ENCODE assay signal across 8 cellular contexts in the genomic region with DNA sequence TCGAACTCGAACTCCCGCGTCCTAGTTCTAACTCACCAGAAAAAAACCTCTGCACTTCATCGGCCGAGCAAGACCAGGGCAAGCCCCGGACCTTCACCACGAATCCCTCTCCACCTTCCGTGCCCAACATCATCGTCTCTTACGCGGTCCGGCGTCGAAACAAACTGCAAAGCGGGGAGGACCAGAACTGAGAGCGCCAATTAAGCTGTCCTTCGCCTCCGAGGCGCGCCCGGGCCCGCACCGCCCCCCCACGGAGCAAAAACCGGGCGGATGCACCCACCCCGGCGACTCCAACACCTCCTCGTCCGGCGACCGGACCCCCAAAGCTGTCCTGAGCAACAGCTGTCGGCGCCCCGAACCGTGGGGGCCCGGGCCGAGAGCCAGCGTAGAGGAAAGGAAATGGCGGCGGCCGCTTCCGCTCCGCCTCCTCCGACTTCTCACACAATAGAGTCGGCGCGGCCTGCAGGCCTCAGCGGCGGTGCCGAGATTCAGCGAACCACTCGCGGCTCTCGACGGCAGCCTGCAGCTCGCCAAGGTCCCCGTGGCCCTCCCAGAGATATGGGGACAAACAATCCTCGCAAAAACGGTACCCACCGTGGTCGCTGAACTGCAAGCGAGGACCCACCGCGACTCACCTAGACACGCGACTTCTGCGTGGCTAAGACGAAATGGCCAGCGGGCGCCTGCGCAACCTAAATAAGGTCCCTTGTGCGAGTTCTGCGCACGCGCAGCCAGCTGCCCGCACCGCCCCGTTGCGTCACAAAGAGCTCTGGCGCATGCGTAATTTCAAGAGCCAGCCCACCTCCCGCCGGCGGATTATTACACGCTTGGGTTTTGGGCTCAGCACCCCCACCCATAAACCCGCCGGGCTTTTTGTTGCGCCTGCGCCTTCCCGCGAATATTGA. TPM values are rescaled to one million over a fixed set of nuclear protein-coding genes. Genes with fewer than 3 reads are reported as not detected.
DNase-seq lines count a peak whose midpoint lies in the region; ATAC-seq, FAIRE-seq and TF ChIP-seq lines count a peak whose summit lies in the region.

A gene with protein sequence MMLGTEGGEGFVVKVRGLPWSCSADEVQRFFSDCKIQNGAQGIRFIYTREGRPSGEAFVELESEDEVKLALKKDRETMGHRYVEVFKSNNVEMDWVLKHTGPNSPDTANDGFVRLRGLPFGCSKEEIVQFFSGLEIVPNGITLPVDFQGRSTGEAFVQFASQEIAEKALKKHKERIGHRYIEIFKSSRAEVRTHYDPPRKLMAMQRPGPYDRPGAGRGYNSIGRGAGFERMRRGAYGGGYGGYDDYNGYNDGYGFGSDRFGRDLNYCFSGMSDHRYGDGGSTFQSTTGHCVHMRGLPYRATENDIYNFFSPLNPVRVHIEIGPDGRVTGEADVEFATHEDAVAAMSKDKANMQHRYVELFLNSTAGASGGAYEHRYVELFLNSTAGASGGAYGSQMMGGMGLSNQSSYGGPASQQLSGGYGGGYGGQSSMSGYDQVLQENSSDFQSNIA (minus strand): TSS at position 671 of the 905 bp plus-strand sequence. CDS start 538 bp downstream, at position 133.

- peak within 1 kb of the TSS; percentile 99 for H3K27ac Mint-ChIP-seq in astrocyte (ENCODE audit: unreplicated experiment)

- H3K4me3 ChIP-seq in astrocyte (ENCODE audit: insufficient read depth, low read depth, low read length) = peak within 1 kb of the TSS; percentile 91

- peaks cover 50% of the 10 kb centered on the region for H4K20me1 ChIP-seq in astrocyte (ENCODE audit: insufficient read depth, low read length)

- DNase-seq in NCI-H2029 (lab: John Stamatoyannopoulos, UW) (peak; percentile 98), T-helper 22 cell (ENCODE audit: low read depth) (peak; percentile 98), astrocyte (ENCODE audit: low read depth) (peak; percentile 91), hepatic stellate cell (ENCODE audit: low spot score) (peak; percentile 99), renal cortical epithelial cell (ENCODE audit: low read depth) (peak; percentile 96), cortex of kidney (lab: John Stamatoyannopoulos, UW) (no peak)

- peak within 1 kb of the TSS; percentile 94 for H3K27ac ChIP-seq in astrocyte (ENCODE audit: low read depth, low read length)

- H3K4me2 ChIP-seq in astrocyte (ENCODE audit: low read length) = peak within 1 kb of the TSS; percentile 95

- peaks cover 22% of the 10 kb centered on the region for H3K36me3 Mint-ChIP-seq in astrocyte (ENCODE audit: low read depth, unreplicated experiment)

- H3K9ac ChIP-seq in astrocyte (ENCODE audit: low read length) = peak within 1 kb of the TSS; percentile 99

- ATAC-seq in GM18502 (IDR thresholded peaks at IDR 0.05; ENCODE audit: poor library complexity, unreplicated experiment) = peak; percentile 77
- peak; percentile 68 for ATAC-seq in HG02973 (IDR thresholded peaks at IDR 0.05; ENCODE audit: unreplicated experiment)

- H2AFZ ChIP-seq in astrocyte (ENCODE audit: low read depth, low read length) = peak within 1 kb of the TSS; percentile 86

- peaks cover 31% of the 10 kb centered on the region for H3K4me1 ChIP-seq in astrocyte (ENCODE audit: insufficient read depth, low read length)

- H3K27me3 ChIP-seq in astrocyte (ENCODE audit: insufficient read depth, low read length) = no peaks in the 10 kb centered on the region

- H3K9me3 ChIP-seq in astrocyte (ENCODE audit: insufficient read depth, low read depth, low read length) = no peaks in the 10 kb centered on the region

- no peaks in the 10 kb centered on the region for H3K9me3 Mint-ChIP-seq in astrocyte (ENCODE audit: unreplicated experiment)

- peaks cover 56% of the 10 kb centered on the region for H3K79me2 ChIP-seq in astrocyte (ENCODE audit: insufficient read depth, low read length)

- H3K4me1 Mint-ChIP-seq in astrocyte (ENCODE audit: low read depth, unreplicated experiment) = peaks cover 18% of the 10 kb centered on the region

- H3K4me3 Mint-ChIP-seq in astrocyte (ENCODE audit: unreplicated experiment) = peak within 1 kb of the TSS; percentile 95

- no peaks in the 10 kb centered on the region for H3K27me3 Mint-ChIP-seq in astrocyte (ENCODE audit: low read depth, unreplicated experiment)

- H3K36me3 ChIP-seq in astrocyte (ENCODE audit: insufficient read depth, low read length) = peaks cover 39% of the 10 kb centered on the region

- FAIRE-seq in astrocyte (lab: Jason Lieb, UNC) = no peak

- no peak for TF ChIP-seq CTCF in astrocyte (IDR thresholded peaks at IDR 0.05; ENCODE audit: insufficient read depth, low read depth, low read length)

RNA-seq across cellular contexts. Expression of the gene that starts here (rescaled TPM):
- 349 and 458 TPM in 2 replicates for total RNA-seq in astrocyte
- 283 and 735 TPM in 2 replicates for total RNA-seq in renal cortical epithelial cell
